In genomic region chr6:158573542-158573931, GRCh38 we compare ENCODE assay signal across 14 cellular contexts. TPM values are rescaled to one million over a fixed set of nuclear protein-coding genes. Genes with fewer than 3 reads are reported as not detected.
A peak's percentile ranks its signal among the peaks of the same experiment; 100 is the strongest.
DNase-seq lines count a peak whose midpoint lies in the region; ATAC-seq and TF ChIP-seq lines count a peak whose summit lies in the region.
"Had no signal": no experiment of that assay in that cellular context is flagged by ENCODE, and none has a peak within 500 bp of the region (broad histone marks: within the 10 kb centered on the region; RNA-seq: fewer than 3 reads in every experiment).

No MANE protein-coding gene starts in this region.

- ATAC-seq in left colon = no peak

- H3K9me2 ChIP-seq in hepatocyte (replicated peaks; ENCODE audit: insufficient read depth) = no peaks in the 10 kb centered on the region

- H3K4me3 Mint-ChIP-seq in CD8-positive, alpha-beta memory T cell = peak overlapping the region in 2 of 7 donors; percentile 23 to 57
- H3K4me3 Mint-ChIP-seq: B cell had no signal

- H3K27ac ChIP-seq in CD8-positive, alpha-beta memory T cell (ENCODE audit: low read depth, low read length) = no peak overlapping the region
- H3K27ac ChIP-seq in VCaP = peak overlapping the region; percentile 54; the same call in 1 of the 2 replicates
- peak overlapping the region; percentile 96 for H3K27ac ChIP-seq in hepatocyte

- H3K4me1 Mint-ChIP-seq in CD8-positive, alpha-beta memory T cell = peaks cover 59 to 85% (median 83%) of the 10 kb centered on the region in 3 donors

- H3K4me3 ChIP-seq in CD8-positive, alpha-beta memory T cell (ENCODE audit: low read length) = no peak overlapping the region
- H3K4me3 ChIP-seq in hepatocyte (no peak overlapping the region), MG63 (no peak overlapping the region)

- peak overlapping the region in 6 of 8 donors; percentile 23 to 74 (median 56) for H3K27ac Mint-ChIP-seq in CD8-positive, alpha-beta memory T cell
- H3K27ac Mint-ChIP-seq: B cell had no signal

- H3K79me2 ChIP-seq in hepatocyte = peaks cover 78% of the 10 kb centered on the region

- intact Hi-C loops in posterior vena cava (cut with DNase I) (loop anchor here in 1 of 2 donors (10.0 kb wide), 1 partner anchor 939 kb away; no protein-coding TSS in a partner anchor), left colon (cut with DNase I, micrococcal nuclease) (no loop called here)

- H3K27me3 Mint-ChIP-seq in CD8-positive, alpha-beta memory T cell = no peaks in the 10 kb centered on the region
- H3K27me3 Mint-ChIP-seq: B cell had no signal

- H3K9me3 ChIP-seq in CD8-positive, alpha-beta memory T cell (ENCODE audit: low read length) = no peaks in the 10 kb centered on the region
- H3K9me3 ChIP-seq in hepatocyte (ENCODE audit: low read depth) (no peaks in the 10 kb centered on the region), MG63 (no peaks in the 10 kb centered on the region)

- no peak overlapping the region for H3K4me2 ChIP-seq in hepatocyte

- no peaks in the 10 kb centered on the region for H3K9me3 Mint-ChIP-seq in CD8-positive, alpha-beta memory T cell

- TF ChIP-seq CTCF in VCaP (conservative IDR thresholded peaks at IDR 0.05) = no peak
- no peak for TF ChIP-seq CTCF in hepatocyte (IDR thresholded peaks at IDR 0.05; ENCODE audit: poor library complexity)

- CTCF ChIA-PET in CD8-positive, alpha-beta memory T cell (lab: Charles Lee) = interaction anchor here (0.6 to 1.4 kb wide), 2 partner anchors 109 to 353 kb away, joined by 3 read pairs; no protein-coding TSS in a partner anchor

- peaks cover 37% of the 10 kb centered on the region for H3K4me1 ChIP-seq in CD8-positive, alpha-beta memory T cell (ENCODE audit: insufficient read depth, low read length)
- no peaks in the 10 kb centered on the region for H3K4me1 ChIP-seq in hepatocyte (ENCODE audit: insufficient read depth)

- POLR2A ChIA-PET in CD8-positive, alpha-beta memory T cell (lab: Charles Lee) = no interaction called here

- no peak for DNase-seq in CD8-positive, alpha-beta memory T cell
- no peak for DNase-seq in hepatocyte (ENCODE audit: low spot score)
- peak; percentile 57 for DNase-seq in posterior vena cava (ENCODE audit: low spot score)
- DNase-seq in left colon = no peak
- DNase-seq in RPMI8226 = no peak
- DNase-seq in MG63 = no peak
- DNase-seq: DMS153, NCI-H1105 treated with DMSO at 0.1 percent for 48 hours, NCI-H187 treated with DMSO at 0.1 percent for 48 hours, NCI-H446 treated with DMSO at 0.1 percent for 48 hours, NCI-H774, Right ventricle myocardium superior had no signal

- H2AFZ ChIP-seq in hepatocyte = no peak overlapping the region

- peaks cover 6% of the 10 kb centered on the region for H4K20me1 ChIP-seq in hepatocyte (ENCODE audit: insufficient read depth, poor library complexity, severe bottlenecking)

- WGBS in hepatocyte (ENCODE audit: low lambda C conversion rate, missing lambda C conversion rate) = 89% methylated on average over 10 of the region's 10 CpGs

- no peaks in the 10 kb centered on the region for H3K27me3 ChIP-seq in CD8-positive, alpha-beta memory T cell (ENCODE audit: insufficient read depth, low read length, poor library complexity, severe bottlenecking)
- no peaks in the 10 kb centered on the region for H3K27me3 ChIP-seq in hepatocyte
- H3K27me3 ChIP-seq in MG63 = no peaks in the 10 kb centered on the region

- peaks cover 8% of the 10 kb centered on the region for H3K36me3 ChIP-seq in CD8-positive, alpha-beta memory T cell (ENCODE audit: insufficient read depth, low read length)
- H3K36me3 ChIP-seq in hepatocyte (replicated peaks; ENCODE audit: insufficient read depth, low read depth) = no peaks in the 10 kb centered on the region
- H3K36me3 ChIP-seq in MG63 = peaks cover 61% of the 10 kb centered on the region

- H3K36me3 Mint-ChIP-seq in CD8-positive, alpha-beta memory T cell = peaks cover 9 to 64% (median 11%) of the 10 kb centered on the region in 3 donors

RNA-seq across cellular contexts. Expression of gene TMEM181, which starts 13.6 kb away (rescaled TPM):
- 10 to 100 TPM; 16.0 to 16.6 TPM for total RNA-seq in CD8-positive, alpha-beta memory T cell
- polyA plus RNA-seq in CD8-positive, alpha-beta memory T cell = 11.2 TPM
- total RNA-seq in hepatocyte = 42.0 and 46.9 TPM in 2 replicates
- 17.9 and 20.0 TPM in 2 replicates for polyA plus RNA-seq in hepatocyte
- 10 to 100 TPM; 24.1 to 30.4 TPM for total RNA-seq in posterior vena cava
- 10 to 100 TPM; 41.2 to 46.7 TPM for total RNA-seq in left colon
- total RNA-seq in MG63 (2014; rRNA removed; shearing (Covaris generic); ENCODE audit: low replicate concordance) = 19.9 and 20.6 TPM in 2 replicates
